In the genomic region with DNA sequence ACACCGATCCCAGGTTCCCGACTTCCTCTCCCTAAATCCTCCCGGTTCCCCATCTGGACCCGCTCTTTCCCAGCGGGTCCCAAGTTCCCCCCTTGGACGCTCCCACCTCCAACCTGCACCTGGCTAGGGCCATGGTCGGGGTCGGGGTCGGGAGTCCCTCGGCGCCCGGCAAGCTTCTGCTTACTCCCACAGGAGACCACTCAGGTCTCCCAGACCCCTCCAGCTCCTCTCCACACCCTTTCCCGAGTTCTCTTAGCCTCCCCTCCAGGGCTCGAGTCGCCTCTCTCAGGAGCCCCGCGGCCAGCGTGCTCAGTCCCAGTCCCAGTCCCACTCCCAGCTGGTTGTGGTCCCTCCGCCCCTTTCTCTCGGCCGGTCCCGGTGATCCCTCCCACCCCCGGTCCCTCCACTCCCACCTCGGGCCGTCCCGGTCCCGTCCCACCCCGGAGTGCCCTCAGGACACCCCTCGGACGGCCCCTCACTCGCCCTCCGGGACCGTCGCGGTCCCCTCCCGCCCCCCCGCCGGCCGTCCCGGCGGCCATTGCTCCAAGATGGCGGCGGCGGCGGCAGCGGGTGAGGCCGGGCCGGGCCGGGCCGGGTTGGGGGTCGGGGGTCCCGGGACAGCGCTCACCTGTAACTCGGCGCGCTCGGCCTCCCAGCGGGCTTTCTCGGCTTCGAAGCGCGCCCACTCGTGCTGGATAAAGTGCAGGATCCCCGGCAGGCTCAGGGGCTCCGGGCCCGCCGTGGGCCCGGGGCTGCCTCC, we compare ENCODE assay signal across 8 cellular contexts. TPM values are rescaled to one million over a fixed set of nuclear protein-coding genes. Genes with fewer than 3 reads are reported as not detected.
DNase-seq lines count a peak whose midpoint lies in the region; ATAC-seq, FAIRE-seq and TF ChIP-seq lines count a peak whose summit lies in the region.

A gene with protein sequence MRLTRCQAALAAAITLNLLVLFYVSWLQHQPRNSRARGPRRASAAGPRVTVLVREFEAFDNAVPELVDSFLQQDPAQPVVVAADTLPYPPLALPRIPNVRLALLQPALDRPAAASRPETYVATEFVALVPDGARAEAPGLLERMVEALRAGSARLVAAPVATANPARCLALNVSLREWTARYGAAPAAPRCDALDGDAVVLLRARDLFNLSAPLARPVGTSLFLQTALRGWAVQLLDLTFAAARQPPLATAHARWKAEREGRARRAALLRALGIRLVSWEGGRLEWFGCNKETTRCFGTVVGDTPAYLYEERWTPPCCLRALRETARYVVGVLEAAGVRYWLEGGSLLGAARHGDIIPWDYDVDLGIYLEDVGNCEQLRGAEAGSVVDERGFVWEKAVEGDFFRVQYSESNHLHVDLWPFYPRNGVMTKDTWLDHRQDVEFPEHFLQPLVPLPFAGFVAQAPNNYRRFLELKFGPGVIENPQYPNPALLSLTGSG (plus strand): TSS at position 537 of the 760 bp plus-strand sequence. CDS start 9,394 bp downstream, outside the sequence.

- peak in 1 of 2 experiments; percentile 54 for DNase-seq in A549 (ENCODE audit: low read depth in 1 of 2, low spot score in 1 of 2)
- peak; percentile 33 for DNase-seq in activated effector memory CD4-positive, alpha-beta T cell treated with Interleukin-2 at 50 U/mL for 16 hours
- DNase-seq in Right ventricle myocardium inferior (ENCODE audit: missing footprints): no peak
- DNase-seq in superior temporal gyrus (ENCODE audit: extremely low spot score): no peak

- TF ChIP-seq EP300 in A549 (IDR thresholded peaks at IDR 0.05): no peak; a peak in 1 of 5 replicates

- 0 out of 2 replicates have a peak, but pooled peaks cover 5% of the 10 kb centered on the region for H3F3A ChIP-seq in Loucy (ENCODE audit: low read depth)

- peaks cover 47% of the 10 kb centered on the region for H4K20me1 ChIP-seq in Loucy (ENCODE audit: insufficient read depth, low read length, poor library complexity, severe bottlenecking)

- CTCF ChIA-PET in A549 (lab: Yijun Ruan, JAX): interaction anchor here (0.6 to 12.9 kb wide), 8 partner anchors 9 to 246 kb away, joined by 3 to 205 read pairs (median 8); no protein-coding TSS in a partner anchor

- intact Hi-C loops in Right ventricle myocardium inferior (cut with DNase I): loop anchor here (5.0 kb wide), 1 partner anchor 43 kb away; no protein-coding TSS in a partner anchor

- no peak for TF ChIP-seq RAD21 in A549 (conservative IDR thresholded peaks at IDR 0.05 in 1 of 2, IDR thresholded peaks at IDR 0.05 in 1 of 2)

- H3K27me3 ChIP-seq in Loucy (ENCODE audit: insufficient read depth, low read length, poor library complexity, severe bottlenecking): peaks cover 8% of the 10 kb centered on the region
- no peaks in the 10 kb centered on the region for H3K27me3 ChIP-seq in parathyroid adenoma (ENCODE audit: control insufficient read depth, insufficient read depth, low read length)

- H3K4me1 ChIP-seq in A549 (peaks cover 17% of the 10 kb centered on the region), Loucy (ENCODE audit: insufficient read depth, low read length, poor library complexity, severe bottlenecking) (peaks cover 29% of the 10 kb centered on the region), parathyroid adenoma (no peaks in the 10 kb centered on the region)

- 1% methylated on average over 19 of the region's 68 CpGs for WGBS in A549 (ENCODE audit: missing lambda C conversion rate)

- peak within 1 kb of the TSS; percentile 98 for H3K4me3 ChIP-seq in A549
- H3K4me3 ChIP-seq in Loucy (ENCODE audit: low read length, poor library complexity, severe bottlenecking): peak within 1 kb of the TSS; percentile 82
- H3K4me3 ChIP-seq in parathyroid adenoma (ENCODE audit: low read depth, low read length): peak within 1 kb of the TSS; percentile 80

- H3K9me2 ChIP-seq in Loucy (replicated peaks; ENCODE audit: low read depth, low read length): no peaks in the 10 kb centered on the region

- H3K27ac ChIP-seq in A549: peak within 1 kb of the TSS; percentile 99 to 100
- no peak within 1 kb of the TSS for H3K27ac ChIP-seq in parathyroid adenoma

- H3K9me3 ChIP-seq in A549 (no peaks in the 10 kb centered on the region), Loucy (ENCODE audit: insufficient read depth, low read depth, low read length) (no peaks in the 10 kb centered on the region), parathyroid adenoma (ENCODE audit: control insufficient read depth, low read length) (no peaks in the 10 kb centered on the region)

- FAIRE-seq in A549 (lab: Jason Lieb, UNC): no peak

- H3K9ac ChIP-seq in Loucy (ENCODE audit: low read depth, low read length, poor library complexity, severe bottlenecking): peak within 1 kb of the TSS; percentile 86
- peak within 1 kb of the TSS; percentile 42 for H3K9ac ChIP-seq in parathyroid adenoma

- ATAC-seq in A549 (peak; percentile 57 to 68), Right ventricle myocardium inferior (peak; percentile 51), GM19351 (IDR thresholded peaks at IDR 0.05; ENCODE audit: unreplicated experiment) (no peak)

- TF ChIP-seq CTCF in A549 (IDR thresholded peaks at IDR 0.05) (no peak), Loucy (conservative IDR thresholded peaks at IDR 0.05; ENCODE audit: low read length) (no peak), parathyroid adenoma (IDR thresholded peaks at IDR 0.05) (no peak)

- peaks cover 60% of the 10 kb centered on the region for H3K79me2 ChIP-seq in Loucy (ENCODE audit: insufficient read depth, low read length)
- peaks cover 27% of the 10 kb centered on the region for H3K79me2 ChIP-seq in parathyroid adenoma

- H2AFZ ChIP-seq in Loucy (ENCODE audit: low read length) (peak within 1 kb of the TSS; percentile 89), parathyroid adenoma (peak within 1 kb of the TSS; percentile 88)

- POLR2A ChIA-PET in A549 (lab: Yijun Ruan, JAX): interaction anchor here (0.6 kb wide), 1 partner anchor 25 kb away, joined by 3 read pairs; no protein-coding TSS in a partner anchor

- H3K36me3 ChIP-seq in Loucy (ENCODE audit: insufficient read depth, low read length) (no peaks in the 10 kb centered on the region), parathyroid adenoma (ENCODE audit: control insufficient read depth, insufficient read depth, low read length) (no peaks in the 10 kb centered on the region)

- H3K4me2 ChIP-seq in A549 (peak within 1 kb of the TSS; percentile 95), Loucy (ENCODE audit: low read depth, low read length, poor library complexity, severe bottlenecking) (peak within 1 kb of the TSS; percentile 94), parathyroid adenoma (ENCODE audit: low read length) (peak within 1 kb of the TSS; percentile 96)

- TF ChIP-seq POLR2A in A549 (IDR thresholded peaks at IDR 0.05; ENCODE audit: low read length) (no peak; the same call in 1 of the 2 replicates), GM19099 (IDR thresholded peaks at IDR 0.05; ENCODE audit: extremely low read depth, insufficient read length, low read depth) (peak; percentile 11)

TF ChIP-seq in A549, 52 proteins besides CTCF, POLR2A, EP300 and RAD21:
- no peak for TF ChIP-seq MAZ (IDR thresholded peaks at IDR 0.05; ENCODE audit: borderline replicate concordance, low read depth, low read length)
- peak; percentile 76; the same call in 1 of the 2 replicates for TF ChIP-seq PHF8 (IDR thresholded peaks at IDR 0.05; ENCODE audit: borderline replicate concordance, low read depth)

RNA-seq across cellular contexts. Expression of the gene that starts here (rescaled TPM):
- 14.7 and 16.4 TPM in 2 replicates for polyA plus RNA-seq in A549 (2011; rRNA removed)
- 23.9 and 34.0 TPM in 2 replicates for polyA plus RNA-seq in A549 (2012; cell fraction: cytosol; rRNA removed)
- polyA plus RNA-seq in A549 (2012; cell fraction: nucleus; rRNA removed): 75.2 and 82.8 TPM in 2 replicates
- 18.4 to 20.2 TPM (median 18.8 TPM) in 3 replicates for polyA plus RNA-seq in A549 (2017; fragmentation: RNase III; extraction: RNeasy Plus Mini Kit Qiagen cat#74134 plus additional on column Dnase treatment)
- polyA minus RNA-seq in A549 (2011; rRNA and poly(A)+ RNA removed): 10.6 and 13.3 TPM in 2 replicates
- 16.2 TPM for total RNA-seq in Right ventricle myocardium inferior
